9 cellular contexts compared by ENCODE assay signal in genomic region chr5:117590944-117591343, GRCh38.
DNase-seq lines count a peak whose midpoint lies in the region; ATAC-seq and TF ChIP-seq lines count a peak whose summit lies in the region.
"Had no signal": no experiment of that assay in that cellular context is flagged by ENCODE, and none has a peak within 500 bp of the region (broad histone marks: within the 10 kb centered on the region; RNA-seq: fewer than 3 reads in every experiment).

No MANE protein-coding gene starts in this region.

- peaks cover 0 to 4% (median 0%) of the 10 kb centered on the region in 8 donors for H3K9me3 Mint-ChIP-seq in CD4-positive, alpha-beta memory T cell
- H3K9me3 Mint-ChIP-seq: stimulated activated naive CD8-positive, alpha-beta T cell treated with anti-CD3 and anti-CD28 coated beads, Interleukin-15, Interleukin-2, amounts not matched to agents 100 ng/mL and 50 ng/mL, for 24 hours had no signal

- H3K27ac ChIP-seq in dorsolateral prefrontal cortex: no peak overlapping the region
- H3K27ac ChIP-seq in CD4-positive, alpha-beta memory T cell (ENCODE audit: low read depth, low read length): no peak overlapping the region
- H3K27ac ChIP-seq in coronary artery: no peak overlapping the region

- H3K4me3 ChIP-seq in dorsolateral prefrontal cortex (no peak overlapping the region), coronary artery (no peak overlapping the region)
- H3K4me3 ChIP-seq in CD4-positive, alpha-beta memory T cell (ENCODE audit: low read length in 2 of 2): no peak overlapping the region

- no peak overlapping the region for H3K4me3 Mint-ChIP-seq in CD4-positive, alpha-beta memory T cell
- H3K4me3 Mint-ChIP-seq: stimulated activated naive CD8-positive, alpha-beta T cell treated with anti-CD3 and anti-CD28 coated beads, Interleukin-15, Interleukin-2, amounts not matched to agents 100 ng/mL and 50 ng/mL, for 24 hours had no signal

- peak; percentile 79 for ATAC-seq in GM19468 (IDR thresholded peaks at IDR 0.05; ENCODE audit: extremely low read depth, unreplicated experiment)

- H3K27ac Mint-ChIP-seq in CD4-positive, alpha-beta memory T cell: no peak overlapping the region
- H3K27ac Mint-ChIP-seq: stimulated activated naive CD8-positive, alpha-beta T cell treated with anti-CD3 and anti-CD28 coated beads, Interleukin-15, Interleukin-2, amounts not matched to agents 100 ng/mL and 50 ng/mL, for 24 hours had no signal

- intact Hi-C loops in dorsolateral prefrontal cortex (cut with DNase I): no loop called here
- intact Hi-C loops in CD4-positive, alpha-beta memory T cell (cut with micrococcal nuclease): no loop called here

- H3K27me3 ChIP-seq in dorsolateral prefrontal cortex: no peaks in the 10 kb centered on the region
- H3K27me3 ChIP-seq in CD4-positive, alpha-beta memory T cell (ENCODE audit: insufficient read depth, low read length): no peaks in the 10 kb centered on the region

- no peaks in the 10 kb centered on the region for H3K36me3 ChIP-seq in CD4-positive, alpha-beta memory T cell (ENCODE audit: insufficient read depth, low read length)

- POLR2A ChIA-PET in CD4-positive, alpha-beta memory T cell (lab: Charles Lee; ENCODE audit: partially characterized antibody): no interaction called here

- H3K27me3 Mint-ChIP-seq in CD4-positive, alpha-beta memory T cell: no peaks in the 10 kb centered on the region
- H3K27me3 Mint-ChIP-seq: stimulated activated naive CD8-positive, alpha-beta T cell treated with anti-CD3 and anti-CD28 coated beads, Interleukin-15, Interleukin-2, amounts not matched to agents 100 ng/mL and 50 ng/mL, for 24 hours had no signal

- H3K4me1 ChIP-seq in CD4-positive, alpha-beta memory T cell (ENCODE audit: insufficient read depth, low read length): no peaks in the 10 kb centered on the region

- no peaks in the 10 kb centered on the region for H3K4me1 Mint-ChIP-seq in CD4-positive, alpha-beta memory T cell

- no peaks in the 10 kb centered on the region for H3K9me3 ChIP-seq in CD4-positive, alpha-beta memory T cell (ENCODE audit: control insufficient read depth in 1 of 2, low read length in 2 of 2)

- no peaks in the 10 kb centered on the region for H3K36me3 Mint-ChIP-seq in CD4-positive, alpha-beta memory T cell

- CTCF ChIA-PET in CD4-positive, alpha-beta memory T cell (lab: Charles Lee; ENCODE audit: partially characterized antibody): no interaction called here

- DNase-seq in DMS153 (lab: John Stamatoyannopoulos, UW): peak; percentile 0
- DNase-seq in HT1080 (ENCODE audit: low read depth): peak; percentile 5
- no peak for DNase-seq in dorsolateral prefrontal cortex
- DNase-seq in stimulated activated CD4-positive, alpha-beta T cell treated with anti-CD3 and anti-CD28 coated beads, Interleukin-12 subunit alpha, Interleukin-12 subunit beta, amount 100 ng/mL, for 4 hours: no peak
- DNase-seq in CD4-positive, alpha-beta memory T cell: no peak
- DNase-seq in coronary artery (ENCODE audit: low spot score): no peak
- no peak for DNase-seq in HPDE6-E6E7 (ENCODE audit: extremely low spot score)

- TF ChIP-seq CTCF in dorsolateral prefrontal cortex (IDR thresholded peaks at IDR 0.05 in 54 of 56, conservative IDR thresholded peaks at IDR 0.05 in 2 of 56; ENCODE audit: low read depth in 1 of 56, partially characterized antibody in 56 of 56): peak in 42 of 56 donors; percentile 13 to 59 (median 30)
- TF ChIP-seq CTCF in coronary artery (IDR thresholded peaks at IDR 0.05): no peak

Comparison
In these comparisons a context has a peak if more than half of its experiments do, and no peak if none do; other contexts are left out.
1. DNase-seq: peak in DMS153 (single experiment) and HT1080 (single experiment); none in dorsolateral prefrontal cortex (0 of 10), stimulated activated CD4-positive, alpha-beta T cell treated with anti-CD3 and anti-CD28 coated beads, Interleukin-12 subunit alpha, Interleukin-12 subunit beta, amount 100 ng/mL, for 4 hours (single experiment), CD4-positive, alpha-beta memory T cell (0 of 5), coronary artery (single experiment) and HPDE6-E6E7 (single experiment).